In genomic region chr6:153210083-153210482, GRCh38 we compare ENCODE assay signal across 9 cellular contexts.
DNase-seq lines count a peak whose midpoint lies in the region; ATAC-seq and TF ChIP-seq lines count a peak whose summit lies in the region.
"Had no signal": no experiment of that assay in that cellular context is flagged by ENCODE, and none has a peak within 500 bp of the region (broad histone marks: within the 10 kb centered on the region; RNA-seq: fewer than 3 reads in every experiment).

No MANE protein-coding gene starts in this region.

- H3K4me3 ChIP-seq in adrenal gland, result no peak overlapping the region

- ATAC-seq in GM18498 (IDR thresholded peaks at IDR 0.05; ENCODE audit: unreplicated experiment) (peak; percentile 94), GM21526 (IDR thresholded peaks at IDR 0.05; ENCODE audit: low FRiP score, unreplicated experiment) (peak; percentile 91), HG03469 (IDR thresholded peaks at IDR 0.05; ENCODE audit: unreplicated experiment) (peak; percentile 85)

- WGBS in adrenal gland, 4 donors, result 31 to 41% (median 36%) methylated on average over 5 of the region's 5 CpGs

- H3K27me3 ChIP-seq in adrenal gland, result no peaks in the 10 kb centered on the region

- DNase-seq in fibroblast of gingiva (ENCODE audit: low read depth), result peak; percentile 19
- DNase-seq in NCI-H1694 (lab: John Stamatoyannopoulos, UW), result no peak
- DNase-seq in hypothalamus (lab: John Stamatoyannopoulos, UW), result no peak
- no peak for DNase-seq in NCI-H2081 (lab: John Stamatoyannopoulos, UW)
- DNase-seq in adrenal gland, result no peak
- DNase-seq: activated gamma-delta T cell had no signal

- TF ChIP-seq CTCF in adrenal gland (IDR thresholded peaks at IDR 0.05), result no peak

- no peaks in the 10 kb centered on the region for H3K36me3 ChIP-seq in adrenal gland (replicated peaks in 1 of 2)

- H3K27ac ChIP-seq in adrenal gland, result no peak overlapping the region

- H3K9me3 ChIP-seq in adrenal gland (replicated peaks in 1 of 3), result no peaks in the 10 kb centered on the region

- intact Hi-C loops in adrenal gland (cut with DNase I), result no loop called here

- no peak for TF ChIP-seq POLR2A in adrenal gland (IDR thresholded peaks at IDR 0.05)

- no peaks in the 10 kb centered on the region for H3K4me1 ChIP-seq in adrenal gland (replicated peaks in 1 of 2)
